1 cellular context compared by ENCODE assay signal in genomic region chr10:25820496-25821415, GRCh38.
TF ChIP-seq lines count a peak whose summit lies in the region.

No MANE protein-coding gene starts in this region.

TF ChIP-seq in GM23338, 12 proteins besides CTCF, POLR2A, EP300 and RAD21 (continued from another document):
- TF ChIP-seq ZNF331 (CRISPR knock-in tag; IDR thresholded peaks at IDR 0.05; ENCODE audit: low read depth) (no peak), EZH2 (IDR thresholded peaks at IDR 0.05; ENCODE audit: low read depth, unreplicated experiment) (no peak), EZH2phosphoT487 (IDR thresholded peaks at IDR 0.05; ENCODE audit: unreplicated experiment) (no peak)
TF ChIP-seq in GM23338: peak in this region for 0.
